ENCODE assay signal across 8 cellular contexts in the genomic region with DNA sequence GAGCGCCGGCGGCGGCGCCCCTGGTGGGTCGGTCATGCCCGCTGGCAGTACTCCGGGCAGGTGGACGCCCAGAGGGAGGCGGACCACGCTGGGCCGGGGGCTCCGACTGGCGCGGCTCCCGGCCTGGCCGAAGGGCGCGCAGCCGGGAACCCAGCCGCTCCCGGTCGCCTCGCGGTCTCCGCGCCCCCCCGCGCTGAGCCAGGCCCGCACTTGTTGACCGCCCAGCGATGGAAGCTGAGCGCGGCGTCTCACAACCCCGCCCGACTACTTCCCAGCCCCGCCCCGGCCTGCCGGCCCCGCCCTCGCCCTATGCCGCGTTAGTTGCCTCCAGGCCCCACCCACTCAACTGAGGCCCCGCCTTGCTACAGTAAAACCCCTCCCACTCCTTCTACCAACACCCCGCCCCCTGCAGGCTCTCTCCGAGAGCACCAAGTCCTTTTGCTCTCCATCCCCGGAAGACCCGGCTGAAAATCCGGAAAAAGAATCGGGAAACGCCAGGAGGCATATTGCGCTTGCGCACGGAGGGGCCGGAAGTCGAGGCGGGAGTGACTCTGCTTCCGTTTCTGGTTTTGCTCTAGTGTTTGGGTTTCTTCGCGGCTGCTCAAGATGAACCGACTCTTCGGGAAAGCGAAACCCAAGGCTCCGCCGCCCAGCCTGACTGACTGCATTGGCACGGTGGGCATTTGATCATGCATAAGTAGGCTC. TPM values are rescaled to one million over a fixed set of nuclear protein-coding genes. Genes with fewer than 3 reads are reported as not detected.
DNase-seq lines count a peak whose midpoint lies in the region; TF ChIP-seq lines count a peak whose summit lies in the region.

TSS of gene BAG1 (minus strand) at position 236 of the 705 bp plus-strand sequence.
TSS of gene CHMP5 (plus strand) at position 577 of the 705 bp plus-strand sequence. CDS start at position 607, 30 bp downstream.

- H2BK120ac ChIP-seq in H9 (ENCODE audit: low read depth, low read length, poor library complexity, severe bottlenecking) = no peak within 1 kb of the TSS

- no peak within 1 kb of the TSS for H2AFZ ChIP-seq in H9 (ENCODE audit: low read length)

- no peak within 1 kb of the TSS for H4K8ac ChIP-seq in H9 (replicated peaks; ENCODE audit: insufficient read length, low read depth, low read length)

- no peak within 1 kb of the TSS for H2BK12ac ChIP-seq in H9 (ENCODE audit: insufficient read length, low read depth, low read length)

- H3K9me3 ChIP-seq in H9 (ENCODE audit: control insufficient read depth, low read depth, low read length) (no peaks in the 10 kb centered on the region), MG63 (no peaks in the 10 kb centered on the region)

- H3K36me3 Mint-ChIP-seq in H9 (ENCODE audit: insufficient read depth in 1 of 3, low read depth in 3 of 3) (peaks cover 26 to 54% (median 47%) of the 10 kb centered on the region in 3 experiments), nephron (ENCODE audit: low read depth) (peaks cover 34% of the 10 kb centered on the region)
- H3K36me3 Mint-ChIP-seq in stimulated activated naive CD8-positive, alpha-beta T cell treated with anti-CD3 and anti-CD28 coated beads, Interleukin-15, Interleukin-2, amounts not matched to agents 100 ng/mL and 50 ng/mL, for 24 hours (ENCODE audit: low read depth) = peaks cover 63% of the 10 kb centered on the region

- H3K27me3 ChIP-seq in H9 (ENCODE audit: insufficient read depth, low read length) (no peaks in the 10 kb centered on the region), MG63 (no peaks in the 10 kb centered on the region)

- H3K27ac Mint-ChIP-seq in H9 = peak within 1 kb of the TSS; percentile 69 to 99 (median 97); a peak in 6 of 7 replicates
- peak within 1 kb of the TSS; percentile 45 to 87 (median 85) for H3K27ac Mint-ChIP-seq in nephron
- H3K27ac Mint-ChIP-seq in stimulated activated naive CD8-positive, alpha-beta T cell treated with anti-CD3 and anti-CD28 coated beads, Interleukin-15, Interleukin-2, amounts not matched to agents 100 ng/mL and 50 ng/mL, for 24 hours = peak within 1 kb of the TSS; percentile 97

- no peak within 1 kb of the TSS for H3K4ac ChIP-seq in H9 (ENCODE audit: low read depth, low read length)

- H3K4me3 Mint-ChIP-seq in H9 (peak within 1 kb of the TSS; percentile 89 to 98), nephron (peak within 1 kb of the TSS; percentile 91 to 98 (median 98))
- peak within 1 kb of the TSS; percentile 98 for H3K4me3 Mint-ChIP-seq in stimulated activated naive CD8-positive, alpha-beta T cell treated with anti-CD3 and anti-CD28 coated beads, Interleukin-15, Interleukin-2, amounts not matched to agents 100 ng/mL and 50 ng/mL, for 24 hours

- H3K79me1 ChIP-seq in H9 (ENCODE audit: insufficient read depth, low read depth, low read length, poor library complexity, severe bottlenecking) = peaks cover 9% of the 10 kb centered on the region

- H3K18ac ChIP-seq in H9 (ENCODE audit: insufficient read length, low read depth, low read length) = peak within 1 kb of the TSS; percentile 13

- H2AK5ac ChIP-seq in H9 (ENCODE audit: insufficient read length, low read length) = no peak within 1 kb of the TSS

- no peak within 1 kb of the TSS for H4K5ac ChIP-seq in H9 (ENCODE audit: insufficient read length, low read depth, low read length)

- no peaks in the 10 kb centered on the region for H3K9me3 Mint-ChIP-seq in H9
- no peaks in the 10 kb centered on the region for H3K9me3 Mint-ChIP-seq in nephron
- H3K9me3 Mint-ChIP-seq in stimulated activated naive CD8-positive, alpha-beta T cell treated with anti-CD3 and anti-CD28 coated beads, Interleukin-15, Interleukin-2, amounts not matched to agents 100 ng/mL and 50 ng/mL, for 24 hours = no peaks in the 10 kb centered on the region

- H3K27me3 Mint-ChIP-seq in H9 (ENCODE audit: low read depth) (no peaks in the 10 kb centered on the region), nephron (ENCODE audit: low read depth) (no peaks in the 10 kb centered on the region)
- no peaks in the 10 kb centered on the region for H3K27me3 Mint-ChIP-seq in stimulated activated naive CD8-positive, alpha-beta T cell treated with anti-CD3 and anti-CD28 coated beads, Interleukin-15, Interleukin-2, amounts not matched to agents 100 ng/mL and 50 ng/mL, for 24 hours

- H3K56ac ChIP-seq in H9 (ENCODE audit: insufficient read length, low read depth, low read length) = no peak within 1 kb of the TSS

- H3K14ac ChIP-seq in H9 (ENCODE audit: insufficient read depth, low read length) = peak within 1 kb of the TSS; percentile 37

- no peaks in the 10 kb centered on the region for H4K20me1 ChIP-seq in H9 (ENCODE audit: control insufficient read depth, insufficient read depth, insufficient read length)

- H3K27ac ChIP-seq in H9 (ENCODE audit: insufficient read length, low read depth, low read length) = no peak within 1 kb of the TSS

- peaks cover 16% of the 10 kb centered on the region; the same call in 1 of the 2 replicates for H3K79me2 ChIP-seq in H9 (ENCODE audit: insufficient read depth, low read length)

- no peak within 1 kb of the TSS for H3T11ph ChIP-seq in H9 (ENCODE audit: low read length)

- TF ChIP-seq CTCF in H9 (conservative IDR thresholded peaks at IDR 0.05) = peak; percentile 42; the same call in 2 of the 3 replicates
- peak; percentile 53 for TF ChIP-seq CTCF in fibroblast of the aortic adventitia (IDR thresholded peaks at IDR 0.05; ENCODE audit: insufficient read depth, low read length)
- TF ChIP-seq CTCF in nephron (IDR thresholded peaks at IDR 0.05; ENCODE audit: unreplicated experiment in 3 of 3) = peak in 2 of 3 experiments; percentile 24 to 26

- no peak within 1 kb of the TSS for H2BK15ac ChIP-seq in H9 (ENCODE audit: low read depth, low read length)

- DNase-seq in G401 (ENCODE audit: low spot score) (peak; percentile 100), H9 (peak; percentile 99), MG63 (peak; percentile 95), SHP77 treated with DMSO at 0.1 percent for 48 hours (lab: John Stamatoyannopoulos, UW) (peak; percentile 59), fibroblast of the aortic adventitia (ENCODE audit: low read depth) (peak; percentile 99)
- DNase-seq in activated effector memory CD4-positive, alpha-beta T cell treated with anti-CD3 and anti-CD28 coated beads, Interleukin-2, amount 50 U/mL, for 16 hours = peak; percentile 100

- in situ Hi-C loops in G401 (cut with HindIII; ENCODE audit: low sequenced_read_pairs) = no loop called here

- peak within 1 kb of the TSS; percentile 78 for H3K9ac ChIP-seq in H9 (ENCODE audit: extremely low read depth, insufficient read length, low read length)

- no peak within 1 kb of the TSS for H2BK20ac ChIP-seq in H9 (ENCODE audit: low read depth, low read length, poor library complexity, severe bottlenecking)

- H3K23me2 ChIP-seq in H9 (ENCODE audit: insufficient read length, low read depth, low read length, poor library complexity, severe bottlenecking) = peaks cover 5% of the 10 kb centered on the region

- peaks cover 2% of the 10 kb centered on the region; the same call in 1 of the 2 replicates for H3K4me1 ChIP-seq in H9 (ENCODE audit: insufficient read depth, low read length)

- H3K23ac ChIP-seq in H9 (ENCODE audit: insufficient read length, low read depth, low read length) = no peak within 1 kb of the TSS

- H3K4me1 Mint-ChIP-seq in H9 (peaks cover 15 to 16% of the 10 kb centered on the region in 2 experiments), nephron (peaks cover 21% of the 10 kb centered on the region)
- peaks cover 59% of the 10 kb centered on the region for H3K4me1 Mint-ChIP-seq in stimulated activated naive CD8-positive, alpha-beta T cell treated with anti-CD3 and anti-CD28 coated beads, Interleukin-15, Interleukin-2, amounts not matched to agents 100 ng/mL and 50 ng/mL, for 24 hours (ENCODE audit: low read depth)

- H4K91ac ChIP-seq in H9 (ENCODE audit: insufficient read length, low read depth, low read length) = no peak within 1 kb of the TSS

- H3K4me3 ChIP-seq in MG63 = peak within 1 kb of the TSS; percentile 78
- H3K4me3 ChIP-seq in fibroblast of the aortic adventitia (ENCODE audit: low read depth, low read length) = peak within 1 kb of the TSS; percentile 100

- WGBS in H9 (ENCODE audit: extremely low coverage, insufficient read length, low lambda C conversion rate) = no CpG with 5 or more reads among the region's 67 CpGs

- H3K4me2 ChIP-seq in H9 (ENCODE audit: insufficient read depth, insufficient read length, low read length) = peak within 1 kb of the TSS; percentile 89

- H3K36me3 ChIP-seq in MG63 = peaks cover 44% of the 10 kb centered on the region

- no peak within 1 kb of the TSS for H2BK5ac ChIP-seq in H9 (ENCODE audit: insufficient read length, low read length)

RNA-seq across cellular contexts. Expression of gene BAG1, which starts in this region (rescaled TPM):
- 58.1 and 84.4 TPM in 2 replicates for total RNA-seq in G401 (2014; rRNA removed; shearing (Covaris generic))
- total RNA-seq in H9 (2021) = 58.8 and 66.4 TPM in 2 replicates
- 34.3 and 44.0 TPM in 2 replicates for total RNA-seq in MG63 (2014; rRNA removed; shearing (Covaris generic); ENCODE audit: low replicate concordance)
- total RNA-seq in fibroblast of the aortic adventitia (ENCODE audit: low replicate concordance) = 54.1 and 180 TPM in 2 replicates

RNA-seq across cellular contexts. Expression of gene CHMP5, which starts in this region (rescaled TPM):
- total RNA-seq in G401 (2014; rRNA removed; shearing (Covaris generic)) = 70.0 and 93.2 TPM in 2 replicates
- 47.6 and 51.9 TPM in 2 replicates for total RNA-seq in H9 (2021)
- total RNA-seq in MG63 (2014; rRNA removed; shearing (Covaris generic); ENCODE audit: low replicate concordance) = 55.7 and 62.7 TPM in 2 replicates
- total RNA-seq in fibroblast of the aortic adventitia (ENCODE audit: low replicate concordance) = 79.0 and 87.4 TPM in 2 replicates
